ENCODE assay signal across 8 cellular contexts in the genomic region with DNA sequence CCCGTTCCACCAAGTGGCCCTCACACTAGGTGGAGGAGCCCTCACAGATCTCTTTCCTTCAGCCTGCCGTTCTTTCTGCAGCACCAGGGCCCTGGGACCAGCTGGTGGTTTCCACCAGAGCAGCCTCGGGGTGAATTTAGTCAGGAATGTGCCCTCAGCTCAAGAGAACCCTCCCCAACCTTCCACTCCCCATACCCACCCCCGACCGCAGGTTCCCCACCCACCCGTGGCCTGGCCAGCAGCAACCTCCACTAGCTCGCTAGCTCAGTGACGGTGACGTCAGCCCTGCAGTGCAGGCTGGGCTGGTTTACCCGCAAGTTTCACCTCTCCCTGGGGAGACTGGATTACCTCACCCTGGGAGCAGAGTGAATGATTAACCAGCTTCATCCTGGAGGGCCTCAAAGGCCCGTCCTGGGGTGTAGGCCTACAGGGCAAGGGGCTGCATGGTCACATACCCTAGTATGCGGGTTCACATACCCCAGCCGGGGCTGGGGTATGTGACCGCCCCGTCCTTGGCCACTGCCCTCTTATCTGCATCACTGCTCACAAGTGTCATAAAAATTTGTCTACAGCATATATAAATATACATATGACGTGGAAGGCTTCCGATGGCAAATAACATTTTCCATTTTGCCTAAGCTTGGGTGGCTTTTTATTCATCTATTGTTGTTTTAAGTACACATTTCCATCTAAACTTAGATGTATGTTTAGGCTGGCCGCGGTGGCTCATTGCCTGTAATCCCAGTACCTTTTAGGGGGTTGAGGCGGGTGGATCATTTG.
A peak's percentile ranks its signal among the peaks of the same experiment; 100 is the strongest.
DNase-seq lines count a peak whose midpoint lies in the region; ATAC-seq and TF ChIP-seq lines count a peak whose summit lies in the region.

No MANE protein-coding gene starts in this region.

- TF ChIP-seq CTCF in nephron progenitor cell (IDR thresholded peaks at IDR 0.05), result no peak

- ATAC-seq in GM21529 (IDR thresholded peaks at IDR 0.05; ENCODE audit: unreplicated experiment), result no peak

- peak; percentile 77 for DNase-seq in NCI-H345 (lab: John Stamatoyannopoulos, UW)
- DNase-seq in NCI-H345 treated with DMSO at 0.1 percent for 48 hours (lab: John Stamatoyannopoulos, UW; ENCODE audit: unreplicated experiment), result no peak
- peak; percentile 99 for DNase-seq in NCI-H226
- DNase-seq in ecto neural progenitor cell (ENCODE audit: low spot score), result peak; percentile 59
- peak; percentile 55 for DNase-seq in nephron progenitor cell
- DNase-seq in AML-193 (lab: John Stamatoyannopoulos, UW), result no peak
- DNase-seq in activated CD4-positive, alpha-beta T cell treated with anti-CD3 and anti-CD28 coated beads, Interleukin-2, amount 50 U/mL, for 1 hour, result no peak

- H3K4me1 Mint-ChIP-seq in nephron progenitor cell, result peaks cover 14% of the 10 kb centered on the region

- peaks cover 10% of the 10 kb centered on the region for H3K27me3 Mint-ChIP-seq in nephron progenitor cell (ENCODE audit: low read depth, poor library complexity)

- no peak overlapping the region for H3K27ac Mint-ChIP-seq in nephron progenitor cell

- H3K36me3 Mint-ChIP-seq in nephron progenitor cell (ENCODE audit: low read depth), result no peaks in the 10 kb centered on the region

- H3K4me3 Mint-ChIP-seq in nephron progenitor cell, result no peak overlapping the region

- H3K9me3 Mint-ChIP-seq in nephron progenitor cell, result peaks cover 3% of the 10 kb centered on the region

Comparison
In these comparisons a context has a peak if more than half of its experiments do, and no peak if none do; other contexts are left out.
1. DNase-seq: peak in NCI-H345 (single experiment), NCI-H226 (single experiment), ecto neural progenitor cell (single experiment) and nephron progenitor cell (single experiment); none in NCI-H345 treated with DMSO at 0.1 percent for 48 hours (single experiment), AML-193 (0 of 2) and activated CD4-positive, alpha-beta T cell treated with anti-CD3 and anti-CD28 coated beads, Interleukin-2, amount 50 U/mL, for 1 hour (single experiment).